28 cellular contexts compared by ENCODE assay signal in genomic region chr1:171207377-171207776, GRCh38. TPM values are rescaled to one million over a fixed set of nuclear protein-coding genes. Genes with fewer than 3 reads are reported as not detected.
"Had no signal": no experiment of that assay in that cellular context is flagged by ENCODE, and none has a peak within 500 bp of the region (broad histone marks: within the 10 kb centered on the region; RNA-seq: fewer than 3 reads in every experiment).

No MANE protein-coding gene starts in this region.

- H3K27me3 Mint-ChIP-seq: activated naive CD8-positive, alpha-beta T cell treated with anti-CD3 and anti-CD28 coated beads, Interleukin-2, amount 50 U/mL, for 24 hours had no signal

- H3K9me3 Mint-ChIP-seq: activated B cell treated with CpG ODN at 0.5 μM for 24 hours; activated CD4-positive, alpha-beta T cell treated with anti-CD3 and anti-CD28 coated beads, Interleukin-2, amount 10 ng/mL, durations not matched to agents 24 days and 14 days; activated naive CD4-positive, alpha-beta T cell treated with anti-CD3 and anti-CD28 coated beads, Interleukin-2, amount 50 U/mL, for 72 hours; activated naive CD8-positive, alpha-beta T cell treated with anti-CD3 and anti-CD28 coated beads, Interleukin-2, amount 50 U/mL, for 24 hours; activated T-cell treated with anti-CD3 and anti-CD28 coated beads, Interleukin-2, amount 50 U/mL, for 24 hours; activated T-helper 1 cell treated with anti-CD3 and anti-CD28 coated beads, Interleukin-12 subunit alpha, Interleukin-12 subunit beta, Interleukin-2, Interleukin-4 antibody, amounts not matched to agents 30 ng/mL and 10 ng/mL and 1 ng/mL, durations not matched to agents 14 hours and 24 hours and 36 hours; T-cell had no signal

- H3K4me3 Mint-ChIP-seq: activated B cell treated with CpG ODN at 0.5 μM for 24 hours; activated CD4-positive, alpha-beta T cell treated with anti-CD3 and anti-CD28 coated beads, Interleukin-2, amount 10 ng/mL, durations not matched to agents 24 days and 14 days; activated CD8-positive, alpha-beta memory T cell treated with anti-CD3 and anti-CD28 coated beads, Interleukin-2, amount 10 ng/mL, durations not matched to agents 7 days and 5 days; activated naive CD8-positive, alpha-beta T cell treated with anti-CD3 and anti-CD28 coated beads, Interleukin-2, amount 50 U/mL, for 24 hours; activated T-cell treated with anti-CD3 and anti-CD28 coated beads, Interleukin-2, amount 50 U/mL, for 24 hours; activated T-helper 1 cell treated with anti-CD3 and anti-CD28 coated beads, Interleukin-12 subunit alpha, Interleukin-12 subunit beta, Interleukin-2, Interleukin-4 antibody, amounts not matched to agents 30 ng/mL and 10 ng/mL and 1 ng/mL, durations not matched to agents 14 hours and 24 hours and 36 hours; T-cell had no signal

- DNase-seq: activated B cell treated with CpG ODN at 0.5 μM for 24 hours; activated CD4-positive, alpha-beta T cell treated with anti-CD3 and anti-CD28 coated beads for 1 hour; activated CD4-positive, alpha-beta T cell treated with anti-CD3 and anti-CD28 coated beads, Interleukin-2, amount 10 ng/mL, durations not matched to agents 24 days and 14 days; activated CD4-positive, alpha-beta T cell treated with anti-CD3 and anti-CD28 coated beads, Interleukin-2, amount 50 U/mL, for 48 hours; activated CD8-positive, alpha-beta memory T cell treated with anti-CD3 and anti-CD28 coated beads, Interleukin-2, amount 10 ng/mL, durations not matched to agents 7 days and 5 days; activated effector memory CD4-positive, alpha-beta T cell treated with anti-CD3 and anti-CD28 coated beads, Interleukin-2, amount 50 U/mL, for 16 hours; activated naive CD4-positive, alpha-beta T cell treated with Interleukin-2 at 50 U/mL for 16 hours; activated naive CD8-positive, alpha-beta T cell treated with anti-CD3 and anti-CD28 coated beads, Interleukin-2, amount 50 U/mL, for 24 hours; activated T-cell treated with anti-CD3 and anti-CD28 coated beads, Interleukin-2, amount 50 U/mL, for 24 hours; amygdala; Karpas-422; MM.1S; NCI-H1048; NCI-H146; NCI-H187 treated with DMSO at 0.1 percent for 48 hours; NCI-H2081 treated with DMSO at 0.1 percent for 48 hours; NCI-H446; NCI-H524; PC-3; T-cell; T-helper 2 cell; T1000 had no signal

- FAIRE-seq: K562, RCC 7860, TTC549 had no signal

- H3K4me3 ChIP-seq: K562, SK-N-MC had no signal

- H3K27ac Mint-ChIP-seq: activated B cell treated with CpG ODN at 0.5 μM for 24 hours; activated CD4-positive, alpha-beta T cell treated with anti-CD3 and anti-CD28 coated beads, Interleukin-2, amount 10 ng/mL, durations not matched to agents 24 days and 14 days; activated CD8-positive, alpha-beta memory T cell treated with anti-CD3 and anti-CD28 coated beads, Interleukin-2, amount 10 ng/mL, durations not matched to agents 7 days and 5 days; activated naive CD4-positive, alpha-beta T cell treated with anti-CD3 and anti-CD28 coated beads, Interleukin-2, amount 50 U/mL, for 72 hours; activated naive CD8-positive, alpha-beta T cell treated with anti-CD3 and anti-CD28 coated beads, Interleukin-2, amount 50 U/mL, for 24 hours; activated T-cell treated with anti-CD3 and anti-CD28 coated beads, Interleukin-2, amount 50 U/mL, for 24 hours; activated T-helper 1 cell treated with anti-CD3 and anti-CD28 coated beads, Interleukin-12 subunit alpha, Interleukin-12 subunit beta, Interleukin-2, Interleukin-4 antibody, amounts not matched to agents 30 ng/mL and 10 ng/mL and 1 ng/mL, durations not matched to agents 14 hours and 24 hours and 36 hours; T-cell had no signal

- H3K36me3 Mint-ChIP-seq: activated CD8-positive, alpha-beta memory T cell treated with anti-CD3 and anti-CD28 coated beads, Interleukin-2, amount 10 ng/mL, durations not matched to agents 7 days and 5 days; activated naive CD4-positive, alpha-beta T cell treated with anti-CD3 and anti-CD28 coated beads, Interleukin-2, amount 50 U/mL, for 72 hours; T-cell had no signal

- H3K4me1 Mint-ChIP-seq: activated B cell treated with CpG ODN at 0.5 μM for 24 hours; activated CD4-positive, alpha-beta T cell treated with anti-CD3 and anti-CD28 coated beads, Interleukin-2, amount 10 ng/mL, durations not matched to agents 24 days and 14 days; activated CD8-positive, alpha-beta memory T cell treated with anti-CD3 and anti-CD28 coated beads, Interleukin-2, amount 10 ng/mL, durations not matched to agents 7 days and 5 days; activated naive CD8-positive, alpha-beta T cell treated with anti-CD3 and anti-CD28 coated beads, Interleukin-2, amount 50 U/mL, for 24 hours; T-cell had no signal

- ATAC-seq: activated CD8-positive, alpha-beta memory T cell treated with anti-CD3 and anti-CD28 coated beads, Interleukin-2, amount 10 ng/mL, durations not matched to agents 7 days and 5 days; activated naive CD4-positive, alpha-beta T cell treated with anti-CD3 and anti-CD28 coated beads, Interleukin-2, amount 50 U/mL, for 72 hours; activated naive CD8-positive, alpha-beta T cell treated with anti-CD3 and anti-CD28 coated beads, Interleukin-2, amount 50 U/mL, for 24 hours; K562; PC-3; T-cell had no signal

- H3K27ac ChIP-seq: SK-N-MC had no signal

RNA-seq across cellular contexts. Expression of gene FMO2, which starts 22.3 kb away (rescaled TPM):
- total RNA-seq: activated B cell treated with CpG ODN at 0.5 μM for 24 hours; activated CD4-positive, alpha-beta T cell treated with anti-CD3 and anti-CD28 coated beads, Interleukin-2, amount 10 ng/mL, durations not matched to agents 24 days and 14 days; activated CD8-positive, alpha-beta memory T cell treated with anti-CD3 and anti-CD28 coated beads, Interleukin-2, amount 10 ng/mL, durations not matched to agents 7 days and 5 days; activated naive CD4-positive, alpha-beta T cell treated with anti-CD3 and anti-CD28 coated beads, Interleukin-2, amount 50 U/mL, for 72 hours; activated T-helper 1 cell treated with anti-CD3 and anti-CD28 coated beads, Interleukin-12 subunit alpha, Interleukin-12 subunit beta, Interleukin-2, Interleukin-4 antibody, amounts not matched to agents 30 ng/mL and 10 ng/mL and 1 ng/mL, durations not matched to agents 14 hours and 24 hours and 36 hours; K562; PC-3 had no signal
- polyA plus RNA-seq: K562 had no signal

RNA-seq across cellular contexts. Expression of gene FMO1, which starts 40.9 kb away (rescaled TPM):
- total RNA-seq: activated CD4-positive, alpha-beta T cell treated with anti-CD3 and anti-CD28 coated beads, Interleukin-2, amount 10 ng/mL, durations not matched to agents 24 days and 14 days; activated CD8-positive, alpha-beta memory T cell treated with anti-CD3 and anti-CD28 coated beads, Interleukin-2, amount 10 ng/mL, durations not matched to agents 7 days and 5 days; activated naive CD4-positive, alpha-beta T cell treated with anti-CD3 and anti-CD28 coated beads, Interleukin-2, amount 50 U/mL, for 72 hours; activated T-helper 1 cell treated with anti-CD3 and anti-CD28 coated beads, Interleukin-12 subunit alpha, Interleukin-12 subunit beta, Interleukin-2, Interleukin-4 antibody, amounts not matched to agents 30 ng/mL and 10 ng/mL and 1 ng/mL, durations not matched to agents 14 hours and 24 hours and 36 hours; K562; PC-3; T-cell had no signal
- polyA plus RNA-seq: K562 had no signal
